In genomic region chr4:153222790-153223417, GRCh38 we compare ENCODE assay signal across 8 cellular contexts. TPM values are rescaled to one million over a fixed set of nuclear protein-coding genes. Genes with fewer than 3 reads are reported as not detected.
DNase-seq lines count a peak whose midpoint lies in the region; ATAC-seq and TF ChIP-seq lines count a peak whose summit lies in the region.

No MANE protein-coding gene starts in this region.

- 0% methylated on average over 45 to 53 of the region's 57 CpGs for WGBS in GM23248 (ENCODE audit: low coverage in 1 of 2, low lambda C conversion rate in 2 of 2, missing lambda C conversion rate in 2 of 2), 2 experiments
- 10 to 33% methylated on average over 1 to 40 of the region's 57 CpGs for WGBS in transverse colon (ENCODE audit: low coverage in 1 of 2), 2 donors

- in situ Hi-C loops in GM23248 (cut with MboI) (no loop called here), transverse colon (cut with MboI; ENCODE audit: low pct_ligation_motif_present in 1 of 4, low pct_unique_long_range_greater_than_20kb in 1 of 4, low sequenced_read_pairs in 3 of 4) (no loop called here)

- TF ChIP-seq POLR2A in transverse colon (IDR thresholded peaks at IDR 0.05): peak; percentile 39

- H3K36me3 ChIP-seq in GM23248 (ENCODE audit: low read depth) (no peaks in the 10 kb centered on the region; the same call in 1 of the 2 replicates), MM.1S (replicated peaks; ENCODE audit: insufficient read depth, low read length) (no peaks in the 10 kb centered on the region), mucosa of rectum (ENCODE audit: control insufficient read depth in 2 of 2, insufficient read depth in 2 of 2, low read length in 2 of 2) (peaks cover 0 to 4% of the 10 kb centered on the region in 2 donors), transverse colon (no peaks in the 10 kb centered on the region)

- peaks cover 28% of the 10 kb centered on the region for H3K27me3 Mint-ChIP-seq in activated T-cell treated with anti-CD3 and anti-CD28 coated beads, Interleukin-2, amount 50 U/mL, for 24 hours

- H3K4me1 ChIP-seq in GM23248 (ENCODE audit: insufficient read depth) (peaks cover 20% of the 10 kb centered on the region), MM.1S (ENCODE audit: low read length) (no peaks in the 10 kb centered on the region), mucosa of rectum (ENCODE audit: control insufficient read depth in 2 of 2, insufficient read depth in 2 of 2, low read length in 2 of 2) (peaks cover 25 to 41% of the 10 kb centered on the region in 2 donors), transverse colon (peaks cover 6 to 69% (median 41%) of the 10 kb centered on the region in 4 donors)

- intact Hi-C loops in transverse colon (cut with DNase I; ENCODE audit: low total_unique reads): no loop called here

- H3K36me3 Mint-ChIP-seq in activated T-cell treated with anti-CD3 and anti-CD28 coated beads, Interleukin-2, amount 50 U/mL, for 24 hours (ENCODE audit: low read depth): no peaks in the 10 kb centered on the region

- peak; percentile 51 for DNase-seq in GM10266 (ENCODE audit: extremely low spot score)
- peak; percentile 83 for DNase-seq in GM23248
- DNase-seq in MM.1S: peak; percentile 54
- peak; percentile 52 for DNase-seq in activated T-cell treated with anti-CD3 and anti-CD28 coated beads, Interleukin-2, amount 50 U/mL, for 24 hours
- peak; percentile 62 for DNase-seq in transverse colon
- no peak for DNase-seq in NAMALWA (ENCODE audit: low spot score)

- H3K4me1 Mint-ChIP-seq in activated T-cell treated with anti-CD3 and anti-CD28 coated beads, Interleukin-2, amount 50 U/mL, for 24 hours (ENCODE audit: low read depth): peaks cover 35% of the 10 kb centered on the region

- H3K27ac Mint-ChIP-seq in activated T-cell treated with anti-CD3 and anti-CD28 coated beads, Interleukin-2, amount 50 U/mL, for 24 hours: peak overlapping the region; percentile 84

- TF ChIP-seq CTCF in GM10266 (IDR thresholded peaks at IDR 0.05; ENCODE audit: control insufficient read depth, insufficient read depth, low read depth, missing control alignments): no peak
- TF ChIP-seq CTCF in MM.1S (IDR thresholded peaks at IDR 0.05; ENCODE audit: low read length): no peak
- no peak for TF ChIP-seq CTCF in transverse colon (IDR thresholded peaks at IDR 0.05)

- H3K27ac ChIP-seq in GM23248: peak overlapping the region; percentile 85
- peak overlapping the region; percentile 4; the same call in 1 of the 2 replicates for H3K27ac ChIP-seq in MM.1S (ENCODE audit: low read length)
- H3K27ac ChIP-seq in mucosa of rectum (ENCODE audit: low read depth in 2 of 2, low read length in 2 of 2): peak overlapping the region; percentile 78 to 81
- peak overlapping the region; percentile 91 to 92 (median 92) for H3K27ac ChIP-seq in transverse colon

- no peaks in the 10 kb centered on the region for H3K9me3 ChIP-seq in GM23248 (ENCODE audit: low read depth)
- no peaks in the 10 kb centered on the region for H3K9me3 ChIP-seq in MM.1S (replicated peaks; ENCODE audit: insufficient read depth, low read length)
- no peaks in the 10 kb centered on the region for H3K9me3 ChIP-seq in mucosa of rectum (ENCODE audit: control insufficient read depth in 2 of 2, low read length in 2 of 2)
- H3K9me3 ChIP-seq in transverse colon: no peaks in the 10 kb centered on the region

- ATAC-seq in esophagus mucosa: peak; percentile 54

- H3K4me3 Mint-ChIP-seq in activated T-cell treated with anti-CD3 and anti-CD28 coated beads, Interleukin-2, amount 50 U/mL, for 24 hours: peak overlapping the region; percentile 75

- no peaks in the 10 kb centered on the region for H3K9me3 Mint-ChIP-seq in activated T-cell treated with anti-CD3 and anti-CD28 coated beads, Interleukin-2, amount 50 U/mL, for 24 hours

- H3K79me2 ChIP-seq in GM23248 (ENCODE audit: insufficient read depth) (peaks cover 41% of the 10 kb centered on the region), MM.1S (ENCODE audit: low read length) (no peaks in the 10 kb centered on the region)

- H3K9me2 ChIP-seq in GM23248 (ENCODE audit: insufficient read depth) (no peaks in the 10 kb centered on the region), MM.1S (replicated peaks; ENCODE audit: insufficient read depth, low read length) (no peaks in the 10 kb centered on the region)

- peaks cover 28% of the 10 kb centered on the region for H3F3A ChIP-seq in GM23248 (ENCODE audit: insufficient read depth)
- H3F3A ChIP-seq in MM.1S (ENCODE audit: insufficient read depth, low read length): 0 out of 2 replicates have a peak, but pooled peaks cover 5% of the 10 kb centered on the region

- H4K20me1 ChIP-seq in GM23248 (ENCODE audit: insufficient read depth) (no peaks in the 10 kb centered on the region), MM.1S (ENCODE audit: insufficient read depth, low read length) (no peaks in the 10 kb centered on the region)

- H3K27me3 ChIP-seq in GM23248 (replicated peaks; ENCODE audit: insufficient read depth) (no peaks in the 10 kb centered on the region), MM.1S (replicated peaks; ENCODE audit: insufficient read depth, low read length) (no peaks in the 10 kb centered on the region), mucosa of rectum (ENCODE audit: control insufficient read depth in 2 of 2, insufficient read depth in 2 of 2, low read length in 2 of 2) (no peaks in the 10 kb centered on the region), transverse colon (no peaks in the 10 kb centered on the region)

- no peak for TF ChIP-seq EP300 in transverse colon (IDR thresholded peaks at IDR 0.05; ENCODE audit: low read depth)

- H3K4me3 ChIP-seq in GM23248 (peak overlapping the region; percentile 77), MM.1S (ENCODE audit: low read length) (peak overlapping the region; percentile 67), mucosa of rectum (ENCODE audit: low read length in 2 of 2) (peak overlapping the region; percentile 71 to 72), transverse colon (peak overlapping the region; percentile 41 to 62 (median 53))

- H3K9ac ChIP-seq in GM23248 (peak overlapping the region; percentile 86), MM.1S (ENCODE audit: low read length) (peak overlapping the region; percentile 38; the same call in 1 of the 2 replicates), mucosa of rectum (ENCODE audit: low read depth in 1 of 2, low read length in 2 of 2) (peak overlapping the region; percentile 53 to 64)

- H2AFZ ChIP-seq in GM23248: peak overlapping the region; percentile 85
- peak overlapping the region; percentile 91 for H2AFZ ChIP-seq in MM.1S (ENCODE audit: low read length)

- H3K4me2 ChIP-seq in GM23248 (ENCODE audit: unreplicated experiment): peak overlapping the region; percentile 100
- H3K4me2 ChIP-seq in MM.1S (ENCODE audit: low read depth, low read length): peak overlapping the region; percentile 87

RNA-seq across cellular contexts. Expression of gene TRIM2, which starts 18.7 kb away (rescaled TPM):
- 26.4 and 32.4 TPM in 2 replicates for total RNA-seq in GM23248 (2014; rRNA removed; shearing (Covaris generic))
- polyA plus RNA-seq in GM23248 (2016; fragmentation: Nextera tagmentation; extraction: Ambion mirVana): 10.7 and 12.3 TPM in 2 replicates
- total RNA-seq in esophagus mucosa (9.0 TPM), transverse colon (100 to 1,000 TPM in 2 of 4 donors, 10 to 100 TPM in 2; 71.8 to 124 (median 95.3) TPM)

Comparison
In these comparisons a context has a peak if more than half of its experiments do, and no peak if none do; other contexts are left out.
1. H3K27ac ChIP-seq: peak in every context shown above with its lines; median percentile 92 in transverse colon; 85 in GM23248; 80 in mucosa of rectum; 4 in MM.1S.